Comparison of ENCODE assay signal across 19 cellular contexts in genomic region chr1:82395450-82395849, GRCh38.
A peak's percentile ranks its signal among the peaks of the same experiment; 100 is the strongest.
DNase-seq lines count a peak whose midpoint lies in the region; ATAC-seq and TF ChIP-seq lines count a peak whose summit lies in the region.
"Had no signal": no experiment of that assay in that cellular context is flagged by ENCODE, and none has a peak within 500 bp of the region (broad histone marks: within the 10 kb centered on the region; RNA-seq: fewer than 3 reads in every experiment).

No MANE protein-coding gene starts in this region.

- H3K9ac ChIP-seq in neural progenitor cell: no peak overlapping the region
- H3K9ac ChIP-seq: parathyroid adenoma had no signal

- no peaks in the 10 kb centered on the region for H4K20me1 ChIP-seq in neural progenitor cell (ENCODE audit: low read depth)

- H3K4me1 Mint-ChIP-seq in neural progenitor cell: peaks cover 8% of the 10 kb centered on the region
- H3K4me1 Mint-ChIP-seq: activated B cell treated with CpG ODN at 0.5 μM for 24 hours; CD4-positive, alpha-beta memory T cell had no signal

- no peaks in the 10 kb centered on the region for H3K79me2 ChIP-seq in neural progenitor cell (ENCODE audit: low read depth)
- H3K79me2 ChIP-seq: parathyroid adenoma had no signal

- no peaks in the 10 kb centered on the region for H3K9me3 ChIP-seq in neural progenitor cell (ENCODE audit: low read depth)
- H3K9me3 ChIP-seq: right lobe of liver, testis had no signal

- H3K4me2 ChIP-seq in neural progenitor cell: no peak overlapping the region

- no peaks in the 10 kb centered on the region for H3K36me3 Mint-ChIP-seq in neural progenitor cell
- H3K36me3 Mint-ChIP-seq: CD4-positive, alpha-beta memory T cell had no signal

- peaks cover 9% of the 10 kb centered on the region for H3F3A ChIP-seq in neural progenitor cell (ENCODE audit: low read depth)

- peaks cover 42% of the 10 kb centered on the region for H3K4me1 ChIP-seq in neural progenitor cell
- H3K4me1 ChIP-seq: parathyroid adenoma, right lobe of liver, testis had no signal

- no peak overlapping the region for H3K4me3 Mint-ChIP-seq in neural progenitor cell
- H3K4me3 Mint-ChIP-seq: activated B cell treated with CpG ODN at 0.5 μM for 24 hours; CD4-positive, alpha-beta memory T cell had no signal

- H3K27ac Mint-ChIP-seq in neural progenitor cell: no peak overlapping the region
- H3K27ac Mint-ChIP-seq: activated B cell treated with CpG ODN at 0.5 μM for 24 hours; CD4-positive, alpha-beta memory T cell had no signal

- H3K9me3 Mint-ChIP-seq in neural progenitor cell: no peaks in the 10 kb centered on the region
- H3K9me3 Mint-ChIP-seq: activated B cell treated with CpG ODN at 0.5 μM for 24 hours had no signal

- H3K27me3 ChIP-seq in neural progenitor cell: no peaks in the 10 kb centered on the region
- H3K27me3 ChIP-seq: right lobe of liver, testis had no signal

- ATAC-seq in GM18517 (IDR thresholded peaks at IDR 0.05; ENCODE audit: unreplicated experiment): peak; percentile 65
- ATAC-seq in HG03066 (IDR thresholded peaks at IDR 0.05; ENCODE audit: low read depth, unreplicated experiment): peak; percentile 63
- ATAC-seq in GM19351 (IDR thresholded peaks at IDR 0.05; ENCODE audit: unreplicated experiment): no peak
- ATAC-seq: right lobe of liver, SK-N-SH treated with all-trans-retinoic acid at 6 μM for 48 hours had no signal

- no peak overlapping the region for H3K27ac ChIP-seq in neural progenitor cell
- H3K27ac ChIP-seq: parathyroid adenoma, right lobe of liver, testis had no signal

- no peaks in the 10 kb centered on the region for H3K36me3 ChIP-seq in neural progenitor cell
- H3K36me3 ChIP-seq: right lobe of liver had no signal

- DNase-seq in NOMO-1 treated with DMSO at 0.1 percent for 48 hours (lab: John Stamatoyannopoulos, UW; ENCODE audit: unreplicated experiment) (peak; percentile 79), neural progenitor cell (ENCODE audit: low spot score) (no peak), NCI-H524 (lab: John Stamatoyannopoulos, UW) (no peak), NCI-H1694 treated with DMSO at 0.1 percent for 48 hours (lab: John Stamatoyannopoulos, UW) (no peak), germinal center (ENCODE audit: low spot score) (no peak)
- DNase-seq: activated B cell treated with CpG ODN at 0.5 μM for 24 hours; activated CD4-positive, alpha-beta T cell treated with anti-CD3 and anti-CD28 coated beads, Interleukin-2, amount 50 U/mL, for 48 hours; activated effector memory CD4-positive, alpha-beta T cell treated with Interleukin-2 at 50 U/mL for 16 hours; CD4-positive, alpha-beta memory T cell; GF-D8; NCI-H1436 treated with DMSO at 0.1 percent for 48 hours; NCI-H748 treated with DMSO at 0.1 percent for 48 hours; right lobe of liver; testis had no signal

- TF ChIP-seq CTCF in neural progenitor cell (IDR thresholded peaks at IDR 0.05): no peak

- H2AFZ ChIP-seq in neural progenitor cell (replicated peaks): peak overlapping the region; percentile 60
- H2AFZ ChIP-seq: parathyroid adenoma had no signal

- peaks cover 2% of the 10 kb centered on the region for H3K27me3 Mint-ChIP-seq in neural progenitor cell (ENCODE audit: insufficient read depth, low read depth)
- H3K27me3 Mint-ChIP-seq: activated B cell treated with CpG ODN at 0.5 μM for 24 hours; CD4-positive, alpha-beta memory T cell had no signal

- no peak overlapping the region for H3K4me3 ChIP-seq in neural progenitor cell
- H3K4me3 ChIP-seq: right lobe of liver, testis had no signal
